Comparison of ENCODE assay signal across 22 cellular contexts in the genomic region with DNA sequence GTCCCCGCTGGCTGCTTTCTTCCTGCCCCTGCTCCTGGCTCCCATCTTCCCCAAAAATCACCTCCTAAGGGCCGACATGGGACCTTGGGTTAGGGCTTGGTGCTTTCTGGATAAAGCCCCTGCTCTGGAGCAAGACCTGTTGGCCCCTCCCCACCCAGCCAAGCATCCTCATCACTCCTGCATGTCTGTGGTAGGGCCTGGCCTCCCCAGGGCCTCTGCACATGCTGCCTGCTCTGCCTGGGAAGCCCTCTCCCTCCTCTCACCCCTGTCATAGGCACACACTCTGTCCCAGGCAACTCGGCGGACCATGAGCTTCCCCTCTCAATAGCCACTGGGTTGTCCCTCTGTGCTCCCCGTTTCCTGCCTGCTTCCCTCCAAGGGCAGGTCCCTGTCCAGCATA. TPM values are rescaled to one million over a fixed set of nuclear protein-coding genes. Genes with fewer than 3 reads are reported as not detected.
A peak's percentile ranks its signal among the peaks of the same experiment; 100 is the strongest.
DNase-seq lines count a peak whose midpoint lies in the region; ATAC-seq and TF ChIP-seq lines count a peak whose summit lies in the region.
"Had no signal": no experiment of that assay in that cellular context is flagged by ENCODE, and none has a peak within 500 bp of the region (broad histone marks: within the 10 kb centered on the region; RNA-seq: fewer than 3 reads in every experiment).

No MANE protein-coding gene starts in this region.

- H3K4me2 ChIP-seq in osteoblast (ENCODE audit: insufficient read depth, low read length), result no peak overlapping the region
- H3K4me2 ChIP-seq: A549 had no signal

- no peaks in the 10 kb centered on the region for H3K79me2 ChIP-seq in osteoblast (ENCODE audit: insufficient read depth, low read length)

- H2AFZ ChIP-seq in osteoblast (ENCODE audit: low read length), result no peak overlapping the region
- H2AFZ ChIP-seq: GM23248 had no signal

- H3K4me3 ChIP-seq in osteoblast (ENCODE audit: insufficient read depth, low read length), result no peak overlapping the region
- H3K4me3 ChIP-seq: A549; BLaER1 treated with 17β-estradiol and CSF1 and Interleukin-3, amounts not matched to agents 10 nM and 100 nM; GM23248 had no signal

- ATAC-seq in stimulated activated naive CD8-positive, alpha-beta T cell treated with anti-CD3 and anti-CD28 coated beads, Interleukin-15, amount 100 ng/mL, for 72 hours, result no peak
- no peak for ATAC-seq in stimulated activated naive CD8-positive, alpha-beta T cell treated with anti-CD3 and anti-CD28 coated beads, Interleukin-15, Interleukin-2, amounts not matched to agents 100 U/mL and 50 U/mL, for 24 hours
- ATAC-seq in HG03521 (IDR thresholded peaks at IDR 0.05; ENCODE audit: unreplicated experiment) (no peak), GM18858 (IDR thresholded peaks at IDR 0.05; ENCODE audit: unreplicated experiment) (no peak)
- ATAC-seq: A549 had no signal

- peaks cover 8% of the 10 kb centered on the region for H3K27me3 ChIP-seq in osteoblast (ENCODE audit: insufficient read depth, low read length)
- H3K27me3 ChIP-seq: BE2C; BLaER1 treated with 17β-estradiol and CSF1 and Interleukin-3, amounts not matched to agents 10 nM and 100 nM had no signal

- no peaks in the 10 kb centered on the region for H3K36me3 Mint-ChIP-seq in mesothelial cell of epicardium
- H3K36me3 Mint-ChIP-seq: CD14-positive monocyte; CD4-positive, alpha-beta memory T cell had no signal

- H3K9me3 ChIP-seq in osteoblast (ENCODE audit: low read depth, low read length), result no peaks in the 10 kb centered on the region
- H3K9me3 ChIP-seq: A549 had no signal

- no peak for DNase-seq in stimulated activated naive CD8-positive, alpha-beta T cell treated with anti-CD3 and anti-CD28 coated beads, Interleukin-15, amount 100 ng/mL, for 72 hours
- DNase-seq in stimulated activated naive CD8-positive, alpha-beta T cell treated with anti-CD3 and anti-CD28 coated beads, Interleukin-15, Interleukin-2, amounts not matched to agents 100 U/mL and 50 U/mL, for 24 hours, result no peak
- DNase-seq in mesothelial cell of epicardium (ENCODE audit: low spot score in 2 of 2, unreplicated experiment in 2 of 2) (no peak), osteoblast (ENCODE audit: insufficient read length, low spot score, missing footprints) (peak; percentile 75), NAMALWA (ENCODE audit: low spot score) (no peak)
- DNase-seq: ACHN; AML-193; BE2C; Calu3; CD4-positive, alpha-beta memory T cell; COR-L47; DMS53; DMS79 treated with DMSO at 0.1 percent for 48 hours; GF-D8; GM23248; HCEC 1CT had no signal

- TF ChIP-seq CTCF in mesothelial cell of epicardium (IDR thresholded peaks at IDR 0.05; ENCODE audit: unreplicated experiment) (no peak), osteoblast (IDR thresholded peaks at IDR 0.05; ENCODE audit: extremely low read depth, low read depth, low read length) (no peak)

- no peak overlapping the region for H3K27ac ChIP-seq in osteoblast (ENCODE audit: low read depth, low read length)
- H3K27ac ChIP-seq: 22Rv1; A549; BLaER1 treated with 17β-estradiol and CSF1 and Interleukin-3, amounts not matched to agents 10 nM and 100 nM; GM23248 had no signal

- no peaks in the 10 kb centered on the region for H3K4me1 ChIP-seq in osteoblast (ENCODE audit: insufficient read depth, low read length)
- H3K4me1 ChIP-seq: BE2C had no signal

- H3K4me1 Mint-ChIP-seq in stimulated activated naive CD8-positive, alpha-beta T cell treated with anti-CD3 and anti-CD28 coated beads, Interleukin-15, amount 100 ng/mL, for 72 hours, result no peaks in the 10 kb centered on the region
- H3K4me1 Mint-ChIP-seq in mesothelial cell of epicardium, result no peaks in the 10 kb centered on the region

- no peaks in the 10 kb centered on the region for H3K9me3 Mint-ChIP-seq in stimulated activated naive CD8-positive, alpha-beta T cell treated with anti-CD3 and anti-CD28 coated beads, Interleukin-15, amount 100 ng/mL, for 72 hours
- no peaks in the 10 kb centered on the region for H3K9me3 Mint-ChIP-seq in mesothelial cell of epicardium
- H3K9me3 Mint-ChIP-seq: CD14-positive monocyte; CD4-positive, alpha-beta memory T cell had no signal

- H3K27ac Mint-ChIP-seq in stimulated activated naive CD8-positive, alpha-beta T cell treated with anti-CD3 and anti-CD28 coated beads, Interleukin-15, amount 100 ng/mL, for 72 hours, result peak overlapping the region; percentile 36 to 92
- H3K27ac Mint-ChIP-seq in mesothelial cell of epicardium, result peak overlapping the region; percentile 39
- H3K27ac Mint-ChIP-seq: CD14-positive monocyte had no signal

- no peaks in the 10 kb centered on the region for H3K36me3 ChIP-seq in osteoblast (ENCODE audit: insufficient read depth, low read length)
- H3K36me3 ChIP-seq: BE2C; BLaER1 treated with 17β-estradiol and CSF1 and Interleukin-3, amounts not matched to agents 10 nM and 100 nM had no signal

- peaks cover 7% of the 10 kb centered on the region for H3K27me3 Mint-ChIP-seq in stimulated activated naive CD8-positive, alpha-beta T cell treated with anti-CD3 and anti-CD28 coated beads, Interleukin-15, amount 100 ng/mL, for 72 hours
- H3K27me3 Mint-ChIP-seq in mesothelial cell of epicardium (ENCODE audit: low read depth), result peaks cover 18% of the 10 kb centered on the region

- no peak overlapping the region for H3K4me3 Mint-ChIP-seq in stimulated activated naive CD8-positive, alpha-beta T cell treated with anti-CD3 and anti-CD28 coated beads, Interleukin-15, amount 100 ng/mL, for 72 hours
- H3K4me3 Mint-ChIP-seq in mesothelial cell of epicardium, result no peak overlapping the region
- H3K4me3 Mint-ChIP-seq: CD14-positive monocyte; CD4-positive, alpha-beta memory T cell had no signal

- H4K20me1 ChIP-seq in osteoblast (ENCODE audit: insufficient read depth, low read length), result no peaks in the 10 kb centered on the region
- H4K20me1 ChIP-seq: BLaER1 treated with 17β-estradiol and CSF1 and Interleukin-3, amounts not matched to agents 10 nM and 100 nM had no signal

RNA-seq across cellular contexts. Expression of a gene that starts 35.2 kb away (rescaled TPM):
- total RNA-seq in mesothelial cell of epicardium (39.6 to 41.6 TPM (median 41.4 TPM) in 3 replicates), osteoblast (22.4 and 26.1 TPM in 2 replicates)
